11 cellular contexts compared by ENCODE assay signal in genomic region chr14:68822132-68822651, GRCh38. TPM values are rescaled to one million over a fixed set of nuclear protein-coding genes. Genes with fewer than 3 reads are reported as not detected.
DNase-seq lines count a peak whose midpoint lies in the region; ATAC-seq and TF ChIP-seq lines count a peak whose summit lies in the region.
"Had no signal": no experiment of that assay in that cellular context is flagged by ENCODE, and none has a peak within 500 bp of the region (broad histone marks: within the 10 kb centered on the region; RNA-seq: fewer than 3 reads in every experiment).

No MANE protein-coding gene starts in this region.

- WGBS in prostate gland, result 90% methylated on average over 4 of the region's 4 CpGs

- peaks cover 18 to 64% (median 29%) of the 10 kb centered on the region in 4 donors for H3K4me1 Mint-ChIP-seq in CD4-positive, CD25-positive, alpha-beta regulatory T cell
- peaks cover 33% of the 10 kb centered on the region for H3K4me1 Mint-ChIP-seq in T-helper 1 cell treated with Interleukin-12 subunit alpha and Interleukin-12 subunit beta and Interleukin-4 antibody, amounts not matched to agents 30 μg/mL and 1 μg/mL, for 36 hours (ENCODE audit: low read depth)
- peaks cover 44% of the 10 kb centered on the region for H3K4me1 Mint-ChIP-seq in nephron progenitor cell

- peak; percentile 63 to 68 for ATAC-seq in CD4-positive, CD25-positive, alpha-beta regulatory T cell (ENCODE audit: low read depth in 2 of 2)
- ATAC-seq in GM19023 (IDR thresholded peaks at IDR 0.05; ENCODE audit: unreplicated experiment), result peak; percentile 56
- ATAC-seq in HG02885 (IDR thresholded peaks at IDR 0.05; ENCODE audit: poor library complexity, unreplicated experiment), result peak; percentile 64
- ATAC-seq: left cardiac atrium had no signal

- peak overlapping the region; percentile 89 to 93 (median 93) for H3K27ac Mint-ChIP-seq in CD4-positive, CD25-positive, alpha-beta regulatory T cell
- H3K27ac Mint-ChIP-seq in T-helper 1 cell treated with Interleukin-12 subunit alpha and Interleukin-12 subunit beta and Interleukin-4 antibody, amounts not matched to agents 30 μg/mL and 1 μg/mL, for 36 hours, result peak overlapping the region; percentile 60
- no peak overlapping the region for H3K27ac Mint-ChIP-seq in nephron progenitor cell
- H3K27ac Mint-ChIP-seq: dendritic cell treated with granulocyte-macrophage colony-stimulating factor and Interleukin-4, amounts not matched to agents 40 ng/mL and 50 ng/mL, for 4 days had no signal

- H3K36me3 ChIP-seq in CD4-positive, CD25-positive, alpha-beta regulatory T cell (ENCODE audit: control insufficient read depth, insufficient read depth, low read length), result no peaks in the 10 kb centered on the region
- H3K36me3 ChIP-seq in prostate gland, result no peaks in the 10 kb centered on the region
- H3K36me3 ChIP-seq: WERI-Rb-1 had no signal

- H3K4me1 ChIP-seq in CD4-positive, CD25-positive, alpha-beta regulatory T cell (ENCODE audit: control insufficient read depth, insufficient read depth, low read length, poor library complexity, severe bottlenecking), result peaks cover 40% of the 10 kb centered on the region
- peaks cover 4% of the 10 kb centered on the region for H3K4me1 ChIP-seq in prostate gland (replicated peaks)

- peak overlapping the region; percentile 80 for H3K27ac ChIP-seq in CD4-positive, CD25-positive, alpha-beta regulatory T cell (ENCODE audit: insufficient read depth, low read length, poor library complexity, severe bottlenecking)
- H3K27ac ChIP-seq in prostate gland, result no peak overlapping the region
- H3K27ac ChIP-seq: WERI-Rb-1 had no signal

- H3K9me3 ChIP-seq in CD4-positive, CD25-positive, alpha-beta regulatory T cell (ENCODE audit: control insufficient read depth in 2 of 2, low read length in 2 of 2), result no peaks in the 10 kb centered on the region
- H3K9me3 ChIP-seq in prostate gland, result no peaks in the 10 kb centered on the region

- intact Hi-C loops in prostate gland (cut with DNase I), result loop anchor here (10.0 kb wide), 1 partner anchor 977 kb away; no protein-coding TSS in a partner anchor

- peak overlapping the region in 3 of 4 donors; percentile 63 to 82 (median 70) for H3K4me3 Mint-ChIP-seq in CD4-positive, CD25-positive, alpha-beta regulatory T cell
- H3K4me3 Mint-ChIP-seq in T-helper 1 cell treated with Interleukin-12 subunit alpha and Interleukin-12 subunit beta and Interleukin-4 antibody, amounts not matched to agents 30 μg/mL and 1 μg/mL, for 36 hours, result no peak overlapping the region
- no peak overlapping the region for H3K4me3 Mint-ChIP-seq in nephron progenitor cell
- H3K4me3 Mint-ChIP-seq: dendritic cell treated with granulocyte-macrophage colony-stimulating factor and Interleukin-4, amounts not matched to agents 40 ng/mL and 50 ng/mL, for 4 days had no signal

- H3K9me3 Mint-ChIP-seq in CD4-positive, CD25-positive, alpha-beta regulatory T cell, result no peaks in the 10 kb centered on the region
- H3K9me3 Mint-ChIP-seq in T-helper 1 cell treated with Interleukin-12 subunit alpha and Interleukin-12 subunit beta and Interleukin-4 antibody, amounts not matched to agents 30 μg/mL and 1 μg/mL, for 36 hours, result no peaks in the 10 kb centered on the region
- no peaks in the 10 kb centered on the region for H3K9me3 Mint-ChIP-seq in nephron progenitor cell
- H3K9me3 Mint-ChIP-seq: dendritic cell treated with granulocyte-macrophage colony-stimulating factor and Interleukin-4, amounts not matched to agents 40 ng/mL and 50 ng/mL, for 4 days had no signal

- H3K36me3 Mint-ChIP-seq in CD4-positive, CD25-positive, alpha-beta regulatory T cell, result no peaks in the 10 kb centered on the region
- no peaks in the 10 kb centered on the region for H3K36me3 Mint-ChIP-seq in T-helper 1 cell treated with Interleukin-12 subunit alpha and Interleukin-12 subunit beta and Interleukin-4 antibody, amounts not matched to agents 30 μg/mL and 1 μg/mL, for 36 hours (ENCODE audit: low read depth)
- H3K36me3 Mint-ChIP-seq in nephron progenitor cell (ENCODE audit: low read depth), result no peaks in the 10 kb centered on the region

- DNase-seq in CD4-positive, CD25-positive, alpha-beta regulatory T cell, result peak in 1 of 3 donors; percentile 53
- no peak for DNase-seq in prostate gland (ENCODE audit: low spot score)
- DNase-seq in mesenteric fat pad (ENCODE audit: low spot score), result no peak
- no peak for DNase-seq in nephron progenitor cell
- DNase-seq in NCI-H146 treated with DMSO at 0.1 percent for 48 hours (lab: John Stamatoyannopoulos, UW; ENCODE audit: unreplicated experiment), result no peak
- DNase-seq: left cardiac atrium had no signal

- H3K4me3 ChIP-seq in CD4-positive, CD25-positive, alpha-beta regulatory T cell (ENCODE audit: low read depth, low read length), result peak overlapping the region; percentile 39
- H3K4me3 ChIP-seq in prostate gland, result no peak overlapping the region

- TF ChIP-seq POLR2A in prostate gland (IDR thresholded peaks at IDR 0.05), result no peak

- no peak for TF ChIP-seq CTCF in prostate gland (IDR thresholded peaks at IDR 0.05)
- TF ChIP-seq CTCF in nephron progenitor cell (IDR thresholded peaks at IDR 0.05), result no peak

- H3K27me3 ChIP-seq in CD4-positive, CD25-positive, alpha-beta regulatory T cell (ENCODE audit: control insufficient read depth, insufficient read depth, low read length), result no peaks in the 10 kb centered on the region
- no peaks in the 10 kb centered on the region for H3K27me3 ChIP-seq in prostate gland (replicated peaks; ENCODE audit: insufficient read depth)

- H3K27me3 Mint-ChIP-seq in CD4-positive, CD25-positive, alpha-beta regulatory T cell, result no peaks in the 10 kb centered on the region
- H3K27me3 Mint-ChIP-seq in T-helper 1 cell treated with Interleukin-12 subunit alpha and Interleukin-12 subunit beta and Interleukin-4 antibody, amounts not matched to agents 30 μg/mL and 1 μg/mL, for 36 hours (ENCODE audit: low read depth), result no peaks in the 10 kb centered on the region
- H3K27me3 Mint-ChIP-seq in nephron progenitor cell (ENCODE audit: low read depth, poor library complexity), result no peaks in the 10 kb centered on the region

RNA-seq across cellular contexts. Expression of gene ZFP36L1, which starts 29.3 kb away (rescaled TPM):
- total RNA-seq in CD4-positive, CD25-positive, alpha-beta regulatory T cell, result 200 TPM
- polyA plus RNA-seq in CD4-positive, CD25-positive, alpha-beta regulatory T cell, result 100 to 1,000 TPM in 2 of 4 donors, 10 to 100 TPM in 2; 78.5 to 116 (median 105) TPM
- 100 to 1,000 TPM; 359 to 556 TPM for total RNA-seq in prostate gland
- 477 TPM for total RNA-seq in mesenteric fat pad

Comparison
In these comparisons a context has a peak if more than half of its experiments do, and no peak if none do; other contexts are left out.
1. H3K4me3 Mint-ChIP-seq: peak in CD4-positive, CD25-positive, alpha-beta regulatory T cell (3 of 4); none in T-helper 1 cell treated with Interleukin-12 subunit alpha and Interleukin-12 subunit beta and Interleukin-4 antibody, amounts not matched to agents 30 μg/mL and 1 μg/mL, for 36 hours (single experiment) and nephron progenitor cell (single experiment).
2. Peak in every context shown above with its lines, with median percentiles within 50 percentile points of each other: ATAC-seq.